1 cellular context compared by ENCODE assay signal in genomic region chr17:38443356-38444026, GRCh38.
TF ChIP-seq lines count a peak whose summit lies in the region.

No MANE protein-coding gene starts in this region.

TF ChIP-seq in GM23338, 12 proteins besides CTCF, POLR2A, EP300 and RAD21 (continued from another document):
- TF ChIP-seq, protein P1, sequence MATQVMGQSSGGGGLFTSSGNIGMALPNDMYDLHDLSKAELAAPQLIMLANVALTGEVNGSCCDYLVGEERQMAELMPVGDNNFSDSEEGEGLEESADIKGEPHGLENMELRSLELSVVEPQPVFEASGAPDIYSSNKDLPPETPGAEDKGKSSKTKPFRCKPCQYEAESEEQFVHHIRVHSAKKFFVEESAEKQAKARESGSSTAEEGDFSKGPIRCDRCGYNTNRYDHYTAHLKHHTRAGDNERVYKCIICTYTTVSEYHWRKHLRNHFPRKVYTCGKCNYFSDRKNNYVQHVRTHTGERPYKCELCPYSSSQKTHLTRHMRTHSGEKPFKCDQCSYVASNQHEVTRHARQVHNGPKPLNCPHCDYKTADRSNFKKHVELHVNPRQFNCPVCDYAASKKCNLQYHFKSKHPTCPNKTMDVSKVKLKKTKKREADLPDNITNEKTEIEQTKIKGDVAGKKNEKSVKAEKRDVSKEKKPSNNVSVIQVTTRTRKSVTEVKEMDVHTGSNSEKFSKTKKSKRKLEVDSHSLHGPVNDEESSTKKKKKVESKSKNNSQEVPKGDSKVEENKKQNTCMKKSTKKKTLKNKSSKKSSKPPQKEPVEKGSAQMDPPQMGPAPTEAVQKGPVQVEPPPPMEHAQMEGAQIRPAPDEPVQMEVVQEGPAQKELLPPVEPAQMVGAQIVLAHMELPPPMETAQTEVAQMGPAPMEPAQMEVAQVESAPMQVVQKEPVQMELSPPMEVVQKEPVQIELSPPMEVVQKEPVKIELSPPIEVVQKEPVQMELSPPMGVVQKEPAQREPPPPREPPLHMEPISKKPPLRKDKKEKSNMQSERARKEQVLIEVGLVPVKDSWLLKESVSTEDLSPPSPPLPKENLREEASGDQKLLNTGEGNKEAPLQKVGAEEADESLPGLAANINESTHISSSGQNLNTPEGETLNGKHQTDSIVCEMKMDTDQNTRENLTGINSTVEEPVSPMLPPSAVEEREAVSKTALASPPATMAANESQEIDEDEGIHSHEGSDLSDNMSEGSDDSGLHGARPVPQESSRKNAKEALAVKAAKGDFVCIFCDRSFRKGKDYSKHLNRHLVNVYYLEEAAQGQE (IDR thresholded peaks at IDR 0.05; ENCODE audit: unreplicated experiment) = no peak
- TF ChIP-seq, protein P2, sequence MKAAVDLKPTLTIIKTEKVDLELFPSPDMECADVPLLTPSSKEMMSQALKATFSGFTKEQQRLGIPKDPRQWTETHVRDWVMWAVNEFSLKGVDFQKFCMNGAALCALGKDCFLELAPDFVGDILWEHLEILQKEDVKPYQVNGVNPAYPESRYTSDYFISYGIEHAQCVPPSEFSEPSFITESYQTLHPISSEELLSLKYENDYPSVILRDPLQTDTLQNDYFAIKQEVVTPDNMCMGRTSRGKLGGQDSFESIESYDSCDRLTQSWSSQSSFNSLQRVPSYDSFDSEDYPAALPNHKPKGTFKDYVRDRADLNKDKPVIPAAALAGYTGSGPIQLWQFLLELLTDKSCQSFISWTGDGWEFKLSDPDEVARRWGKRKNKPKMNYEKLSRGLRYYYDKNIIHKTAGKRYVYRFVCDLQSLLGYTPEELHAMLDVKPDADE (IDR thresholded peaks at IDR 0.05) = no peak
- TF ChIP-seq EZH2phosphoT487 (IDR thresholded peaks at IDR 0.05; ENCODE audit: unreplicated experiment) (no peak), ZNF114 (CRISPR knock-in tag; IDR thresholded peaks at IDR 0.05) (no peak), STAT1 (IDR thresholded peaks at IDR 0.05; ENCODE audit: unreplicated experiment) (no peak), CREB1 (CRISPR knock-in tag; IDR thresholded peaks at IDR 0.05; ENCODE audit: low read depth) (no peak)
